In genomic region chr18:79507076-79507545, GRCh38 we compare ENCODE assay signal across 8 cellular contexts.
DNase-seq lines count a peak whose midpoint lies in the region; ATAC-seq, FAIRE-seq and TF ChIP-seq lines count a peak whose summit lies in the region.

No MANE protein-coding gene starts in this region.

- TF ChIP-seq CTCF in foreskin keratinocyte (conservative IDR thresholded peaks at IDR 0.05), result no peak

- no peak for FAIRE-seq in RCC 7860 (lab: Jason Lieb, UNC)

- peak overlapping the region; percentile 6; the same call in 1 of the 2 replicates for H3K27ac ChIP-seq in ACC112 (ENCODE audit: low read depth, low read length)
- H3K27ac ChIP-seq in foreskin keratinocyte, result no peak overlapping the region

- ATAC-seq in GM21529 (IDR thresholded peaks at IDR 0.05; ENCODE audit: unreplicated experiment) (peak; percentile 29), foreskin keratinocyte (peak; percentile 67), GM19455 (IDR thresholded peaks at IDR 0.05; ENCODE audit: unreplicated experiment) (no peak)

- H2AFZ ChIP-seq in ACC112 (ENCODE audit: low read length, unreplicated experiment), result peak overlapping the region; percentile 89

- H3K4me1 ChIP-seq in ACC112 (ENCODE audit: control insufficient read depth, insufficient read depth, low read length, unreplicated experiment), result peaks cover 8% of the 10 kb centered on the region
- no peaks in the 10 kb centered on the region for H3K4me1 ChIP-seq in foreskin keratinocyte

- no peaks in the 10 kb centered on the region for H3K79me2 ChIP-seq in ACC112 (ENCODE audit: control insufficient read depth, insufficient read depth, low read length, unreplicated experiment)

- H3K36me3 ChIP-seq in ACC112 (ENCODE audit: insufficient read depth, low read length), result no peaks in the 10 kb centered on the region

- H3K4me3 ChIP-seq in ACC112 (ENCODE audit: low read depth, low read length), result peak overlapping the region; percentile 75

- DNase-seq in activated CD8-positive, alpha-beta memory T cell treated with anti-CD3 and anti-CD28 coated beads, Interleukin-2, amount 50 U/mL, for 48 hours, result peak; percentile 69
- DNase-seq in foreskin keratinocyte, result no peak
- DNase-seq in nucleus accumbens (lab: John Stamatoyannopoulos, UW), result peak in 35 of 56 donors; percentile 18 to 81 (median 46)
- DNase-seq in RCC 7860 (ENCODE audit: low spot score), result no peak
- DNase-seq in effector CD4-positive, alpha-beta T cell, result no peak

- no peaks in the 10 kb centered on the region for H3K27me3 ChIP-seq in ACC112 (ENCODE audit: insufficient read depth, low read length)
- H3K27me3 ChIP-seq in foreskin keratinocyte, result no peaks in the 10 kb centered on the region

Comparison
In these comparisons a context has a peak if more than half of its experiments do, and no peak if none do; other contexts are left out.
1. DNase-seq: peak in activated CD8-positive, alpha-beta memory T cell treated with anti-CD3 and anti-CD28 coated beads, Interleukin-2, amount 50 U/mL, for 48 hours (single experiment) and nucleus accumbens (35 of 56); none in foreskin keratinocyte (0 of 2), RCC 7860 (single experiment) and effector CD4-positive, alpha-beta T cell (single experiment).